In genomic region chr2:231300020-231300721, GRCh38 we compare ENCODE assay signal across 11 cellular contexts.
A peak's percentile ranks its signal among the peaks of the same experiment; 100 is the strongest.
DNase-seq lines count a peak whose midpoint lies in the region; ATAC-seq lines count a peak whose summit lies in the region.
"Had no signal": no experiment of that assay in that cellular context is flagged by ENCODE, and none has a peak within 500 bp of the region (broad histone marks: within the 10 kb centered on the region; RNA-seq: fewer than 3 reads in every experiment).

No MANE protein-coding gene starts in this region.

- CTCF ChIA-PET in CD4-positive, alpha-beta memory T cell (lab: Charles Lee; ENCODE audit: partially characterized antibody), result no interaction called here

- H3K36me3 ChIP-seq in CD4-positive, alpha-beta memory T cell (ENCODE audit: insufficient read depth, low read length), result no peaks in the 10 kb centered on the region
- no peaks in the 10 kb centered on the region for H3K36me3 ChIP-seq in effector memory CD4-positive, alpha-beta T cell (ENCODE audit: control insufficient read depth, insufficient read depth, low read length)

- POLR2A ChIA-PET in CD4-positive, alpha-beta memory T cell (lab: Charles Lee; ENCODE audit: partially characterized antibody), result no interaction called here

- no peaks in the 10 kb centered on the region for H3K27me3 ChIP-seq in CD4-positive, alpha-beta memory T cell (ENCODE audit: insufficient read depth, low read length)
- no peaks in the 10 kb centered on the region for H3K27me3 ChIP-seq in effector memory CD4-positive, alpha-beta T cell (replicated peaks; ENCODE audit: control insufficient read depth, insufficient read depth, low read length, poor library complexity, severe bottlenecking)

- ATAC-seq in GM21390 (IDR thresholded peaks at IDR 0.05; ENCODE audit: unreplicated experiment), result peak; percentile 47
- peak; percentile 50 to 61 for ATAC-seq in stimulated activated naive B cell treated with anti-CD40 and anti-IgM and Interleukin-4, amounts not matched to agents 10 μg/mL and 1 μg/mL and 100 μg/mL, for 72 hours (replicated peaks)
- ATAC-seq: Right ventricle myocardium inferior had no signal

- H3K4me3 Mint-ChIP-seq in stimulated activated naive B cell treated with anti-CD40 and anti-IgM and Interleukin-4, amounts not matched to agents 10 μg/mL and 1 μg/mL and 100 μg/mL, for 72 hours, result no peak overlapping the region
- no peak overlapping the region for H3K4me3 Mint-ChIP-seq in CD4-positive, alpha-beta memory T cell

- no peaks in the 10 kb centered on the region for H3K9me3 Mint-ChIP-seq in stimulated activated naive B cell treated with anti-CD40 and anti-IgM and Interleukin-4, amounts not matched to agents 10 μg/mL and 1 μg/mL and 100 μg/mL, for 72 hours
- H3K9me3 Mint-ChIP-seq in CD4-positive, alpha-beta memory T cell, result no peaks in the 10 kb centered on the region

- intact Hi-C loops in CD4-positive, alpha-beta memory T cell (cut with micrococcal nuclease), result no loop called here

- H3K27ac Mint-ChIP-seq in stimulated activated naive B cell treated with anti-CD40 and anti-IgM and Interleukin-4, amounts not matched to agents 10 μg/mL and 1 μg/mL and 100 μg/mL, for 72 hours, result peak overlapping the region; percentile 60
- H3K27ac Mint-ChIP-seq in CD4-positive, alpha-beta memory T cell, result no peak overlapping the region

- H3K27ac ChIP-seq in CD4-positive, alpha-beta memory T cell (ENCODE audit: low read depth, low read length), result no peak overlapping the region
- H3K27ac ChIP-seq in effector memory CD4-positive, alpha-beta T cell (ENCODE audit: insufficient read depth, low read length, poor library complexity, severe bottlenecking), result no peak overlapping the region

- H3K4me1 ChIP-seq in CD4-positive, alpha-beta memory T cell (ENCODE audit: insufficient read depth, low read length), result no peaks in the 10 kb centered on the region
- H3K4me1 ChIP-seq in effector memory CD4-positive, alpha-beta T cell (ENCODE audit: control insufficient read depth, insufficient read depth, low read length, poor library complexity, severe bottlenecking), result no peaks in the 10 kb centered on the region

- H3K36me3 Mint-ChIP-seq in stimulated activated naive B cell treated with anti-CD40 and anti-IgM and Interleukin-4, amounts not matched to agents 10 μg/mL and 1 μg/mL and 100 μg/mL, for 72 hours, result peaks cover 7 to 12% of the 10 kb centered on the region in 2 donors
- no peaks in the 10 kb centered on the region for H3K36me3 Mint-ChIP-seq in CD4-positive, alpha-beta memory T cell

- H3K4me1 Mint-ChIP-seq in stimulated activated naive B cell treated with anti-CD40 and anti-IgM and Interleukin-4, amounts not matched to agents 10 μg/mL and 1 μg/mL and 100 μg/mL, for 72 hours, result peaks cover 33 to 39% of the 10 kb centered on the region in 2 donors
- H3K4me1 Mint-ChIP-seq in CD4-positive, alpha-beta memory T cell, result no peaks in the 10 kb centered on the region

- no peaks in the 10 kb centered on the region for H3K9me3 ChIP-seq in CD4-positive, alpha-beta memory T cell (ENCODE audit: control insufficient read depth in 1 of 2, low read length in 2 of 2)
- H3K9me3 ChIP-seq in effector memory CD4-positive, alpha-beta T cell (ENCODE audit: control insufficient read depth, low read length), result no peaks in the 10 kb centered on the region

- no peak overlapping the region for H3K4me3 ChIP-seq in CD4-positive, alpha-beta memory T cell (ENCODE audit: low read length in 2 of 2)
- H3K4me3 ChIP-seq in effector memory CD4-positive, alpha-beta T cell (ENCODE audit: insufficient read depth, low read depth, low read length, poor library complexity, severe bottlenecking), result no peak overlapping the region

- DNase-seq in NOMO-1 (lab: John Stamatoyannopoulos, UW; ENCODE audit: unreplicated experiment in 2 of 2) (peak; percentile 31 to 77), glomerular endothelial cell (ENCODE audit: extremely low read depth, low read depth, low spot score) (peak; percentile 78), NAMALWA (ENCODE audit: low spot score) (no peak)
- DNase-seq in stimulated activated naive B cell treated with anti-CD40 and anti-IgM and Interleukin-4, amounts not matched to agents 10 μg/mL and 1 μg/mL and 100 μg/mL, for 72 hours, result no peak
- no peak for DNase-seq in CD4-positive, alpha-beta memory T cell
- no peak for DNase-seq in effector memory CD4-positive, alpha-beta T cell
- DNase-seq: activated CD4-positive, alpha-beta T cell treated with anti-CD3 and anti-CD28 coated beads, Interleukin-2, amount 50 U/mL, for 4 hours; amniotic stem cell; NCI-H1048 had no signal

- no peaks in the 10 kb centered on the region for H3K27me3 Mint-ChIP-seq in stimulated activated naive B cell treated with anti-CD40 and anti-IgM and Interleukin-4, amounts not matched to agents 10 μg/mL and 1 μg/mL and 100 μg/mL, for 72 hours
- H3K27me3 Mint-ChIP-seq in CD4-positive, alpha-beta memory T cell, result peaks cover 3 to 4% of the 10 kb centered on the region in 2 donors

Comparison
In these comparisons a context has a peak if more than half of its experiments do, and no peak if none do; other contexts are left out.
1. DNase-seq: peak in NOMO-1 (2 of 2) and glomerular endothelial cell (single experiment); none in stimulated activated naive B cell treated with anti-CD40 and anti-IgM and Interleukin-4, amounts not matched to agents 10 μg/mL and 1 μg/mL and 100 μg/mL, for 72 hours (single experiment), NAMALWA (single experiment), CD4-positive, alpha-beta memory T cell (0 of 5) and effector memory CD4-positive, alpha-beta T cell (0 of 3).